ENCODE assay signal across 8 cellular contexts in genomic region chr3:112097378-112097777, GRCh38. TPM values are rescaled to one million over a fixed set of nuclear protein-coding genes. Genes with fewer than 3 reads are reported as not detected.
DNase-seq lines count a peak whose midpoint lies in the region; ATAC-seq and TF ChIP-seq lines count a peak whose summit lies in the region.

No MANE protein-coding gene starts in this region.

- no peak overlapping the region for H3K4me3 Mint-ChIP-seq in H9

- H2BK20ac ChIP-seq in H9 (ENCODE audit: low read depth, low read length, poor library complexity, severe bottlenecking): no peak overlapping the region

- no peak overlapping the region for H3K14ac ChIP-seq in H9 (ENCODE audit: insufficient read depth, low read length)

- peaks cover 1% of the 10 kb centered on the region; the same call in 1 of the 2 replicates for H3K27me3 Mint-ChIP-seq in H9 (ENCODE audit: low read depth)

- TF ChIP-seq CTCF in HFF-Myc (IDR thresholded peaks at IDR 0.05; ENCODE audit: low read depth, low read length, missing control alignments): no peak
- TF ChIP-seq CTCF in PC-9 (conservative IDR thresholded peaks at IDR 0.05): no peak
- no peak for TF ChIP-seq CTCF in fibroblast of villous mesenchyme (IDR thresholded peaks at IDR 0.05; ENCODE audit: insufficient read depth, low read depth, low read length)
- no peak for TF ChIP-seq CTCF in thoracic aorta (IDR thresholded peaks at IDR 0.05)
- no peak for TF ChIP-seq CTCF in H9 (conservative IDR thresholded peaks at IDR 0.05)

- H3F3A ChIP-seq in PC-9 (ENCODE audit: insufficient read depth, low read depth): no peaks in the 10 kb centered on the region; the same call in 1 of the 2 replicates

- no peaks in the 10 kb centered on the region for H3K36me3 ChIP-seq in PC-9 (ENCODE audit: low read depth)
- no peaks in the 10 kb centered on the region for H3K36me3 ChIP-seq in thoracic aorta

- H3K9ac ChIP-seq in H9 (ENCODE audit: extremely low read depth, insufficient read length, low read length): no peak overlapping the region

- H3T11ph ChIP-seq in H9 (ENCODE audit: low read length): no peak overlapping the region

- H3K18ac ChIP-seq in H9 (ENCODE audit: insufficient read length, low read depth, low read length): no peak overlapping the region

- H3K27me3 ChIP-seq in PC-9 (ENCODE audit: insufficient read depth, low read depth) (no peaks in the 10 kb centered on the region), thoracic aorta (replicated peaks; ENCODE audit: insufficient read depth) (no peaks in the 10 kb centered on the region), H9 (ENCODE audit: insufficient read depth, low read length) (no peaks in the 10 kb centered on the region)

- intact Hi-C loops in PC-9 (cut with micrococcal nuclease; ENCODE audit: unreplicated experiment): loop anchor here (1.0 to 10.0 kb wide), 2 partner anchors 22 to 1023 kb away; partner anchors contain the start of gene NECTIN3

- H3K27ac Mint-ChIP-seq in H9: no peak overlapping the region

- peaks cover 3 to 12% (median 7%) of the 10 kb centered on the region in 3 experiments; a peak in 5 of 7 replicates for H3K36me3 Mint-ChIP-seq in H9 (ENCODE audit: insufficient read depth in 1 of 3, low read depth in 3 of 3)

- H3K56ac ChIP-seq in H9 (ENCODE audit: insufficient read length, low read depth, low read length): no peak overlapping the region

- H3K4me1 Mint-ChIP-seq in H9: peaks cover 12 to 26% of the 10 kb centered on the region in 2 experiments

- H3K27ac ChIP-seq in PC-9 (peak overlapping the region; percentile 62), thoracic aorta (peak overlapping the region in 1 of 2 donors; percentile 33), H9 (ENCODE audit: insufficient read length, low read depth, low read length) (no peak overlapping the region)

- no peak overlapping the region for H4K91ac ChIP-seq in H9 (ENCODE audit: insufficient read length, low read depth, low read length)

- H3K79me2 ChIP-seq in PC-9 (ENCODE audit: low read depth): no peaks in the 10 kb centered on the region; the same call in 1 of the 2 replicates
- no peaks in the 10 kb centered on the region for H3K79me2 ChIP-seq in H9 (ENCODE audit: insufficient read depth, low read length)

- no CpG with 5 or more reads among the region's 4 CpGs for WGBS in H9 (ENCODE audit: extremely low coverage, insufficient read length, low lambda C conversion rate)

- H4K20me1 ChIP-seq in PC-9 (ENCODE audit: insufficient read depth): no peaks in the 10 kb centered on the region
- no peaks in the 10 kb centered on the region for H4K20me1 ChIP-seq in H9 (ENCODE audit: control insufficient read depth, insufficient read depth, insufficient read length)

- H3K79me1 ChIP-seq in H9 (ENCODE audit: insufficient read depth, low read depth, low read length, poor library complexity, severe bottlenecking): no peaks in the 10 kb centered on the region

- H2BK120ac ChIP-seq in H9 (ENCODE audit: low read depth, low read length, poor library complexity, severe bottlenecking): no peak overlapping the region

- ATAC-seq in thoracic aorta (ENCODE audit: insufficient number of reproducible peaks, low FRiP score, low read depth) (peak; percentile 97), GM19328 (IDR thresholded peaks at IDR 0.05; ENCODE audit: unreplicated experiment) (no peak)

- H2AFZ ChIP-seq in PC-9 (no peak overlapping the region), H9 (ENCODE audit: low read length) (no peak overlapping the region)

- H3K9me3 Mint-ChIP-seq in H9: no peaks in the 10 kb centered on the region

- H2AK5ac ChIP-seq in H9 (ENCODE audit: insufficient read length, low read length): no peak overlapping the region

- H4K8ac ChIP-seq in H9 (replicated peaks; ENCODE audit: insufficient read length, low read depth, low read length): no peak overlapping the region

- H3K23me2 ChIP-seq in H9 (ENCODE audit: insufficient read length, low read depth, low read length, poor library complexity, severe bottlenecking): no peaks in the 10 kb centered on the region

- H3K4me3 ChIP-seq in HFF-Myc (replicated peaks; ENCODE audit: low read depth, low read length) (no peak overlapping the region), PC-9 (no peak overlapping the region), fibroblast of villous mesenchyme (ENCODE audit: low read depth, low read length) (no peak overlapping the region), thoracic aorta (no peak overlapping the region)

- H2BK15ac ChIP-seq in H9 (ENCODE audit: low read depth, low read length): no peak overlapping the region

- H3K4me2 ChIP-seq in PC-9 (peak overlapping the region; percentile 51), H9 (ENCODE audit: insufficient read depth, insufficient read length, low read length) (no peak overlapping the region)

- H3K4ac ChIP-seq in H9 (ENCODE audit: low read depth, low read length): no peak overlapping the region

- H4K5ac ChIP-seq in H9 (ENCODE audit: insufficient read length, low read depth, low read length): no peak overlapping the region

- peak; percentile 84 for DNase-seq in Caki2 (ENCODE audit: low read depth)
- peak; percentile 95 for DNase-seq in HFF-Myc (ENCODE audit: extremely low read depth, low read depth)
- DNase-seq in PC-9: peak; percentile 74 to 99
- peak; percentile 98 for DNase-seq in fibroblast of villous mesenchyme (ENCODE audit: low read depth)
- DNase-seq in thoracic aorta (ENCODE audit: low spot score): peak; percentile 47
- DNase-seq in H9: no peak
- no peak for DNase-seq in NCI-H524 (lab: John Stamatoyannopoulos, UW)

- no TSS peak for BruUV-seq in PC-9 (replicated peaks; lab: Mats Ljungman, UMichigan)

- CTCF ChIA-PET in PC-9 (lab: Charles Lee): interaction anchor here (0.6 to 1.8 kb wide), 4 partner anchors 14 to 425 kb away, joined by 3 to 14 read pairs (median 4); no protein-coding TSS in a partner anchor

- no peaks in the 10 kb centered on the region for H3K9me2 ChIP-seq in PC-9 (ENCODE audit: insufficient read depth)

- no peaks in the 10 kb centered on the region; the same call in 1 of the 2 replicates for H3K9me3 ChIP-seq in PC-9 (ENCODE audit: insufficient read depth, low read depth)
- H3K9me3 ChIP-seq in thoracic aorta: no peaks in the 10 kb centered on the region
- H3K9me3 ChIP-seq in H9 (ENCODE audit: control insufficient read depth, low read depth, low read length): no peaks in the 10 kb centered on the region

- H3K4me1 ChIP-seq in PC-9 (replicated peaks; ENCODE audit: insufficient read depth) (peaks cover 17% of the 10 kb centered on the region), thoracic aorta (ENCODE audit: control insufficient read depth in 1 of 2, low read depth in 2 of 2) (peaks cover 9 to 16% of the 10 kb centered on the region in 2 donors), H9 (ENCODE audit: insufficient read depth, low read length) (peaks cover 8% of the 10 kb centered on the region)

- in situ Hi-C loops in Caki2 (cut with HindIII; ENCODE audit: low pct_unique_long_range_greater_than_20kb, low sequenced_read_pairs): no loop called here

- no peak overlapping the region for H3K23ac ChIP-seq in H9 (ENCODE audit: insufficient read length, low read depth, low read length)

- no peak overlapping the region for H2BK12ac ChIP-seq in H9 (ENCODE audit: insufficient read length, low read depth, low read length)

- H2BK5ac ChIP-seq in H9 (ENCODE audit: insufficient read length, low read length): no peak overlapping the region

- POLR2A ChIA-PET in PC-9 (lab: Charles Lee; ENCODE audit: unreplicated experiment): interaction anchor here (0.6 to 1.0 kb wide), 2 partner anchors 11 to 118 kb away, joined by 3 to 6 read pairs; partner anchors contain the start of genes ABHD10 and C3orf52

RNA-seq across cellular contexts. Expression of gene C3orf52, which starts 11.2 kb away (rescaled TPM):
- 8.8 and 9.0 TPM in 2 replicates for total RNA-seq in Caki2 (2014; rRNA removed; shearing (Covaris generic); ENCODE audit: low replicate concordance)
- total RNA-seq in PC-9 (2021) (7.5 and 9.9 TPM in 2 replicates), fibroblast of villous mesenchyme (5.2 and 7.3 TPM in 2 replicates), thoracic aorta (10 to 100 TPM in 1 of 2 donors, 1 to 10 TPM in 1; 8.8 to 19.6 TPM), H9 (2021) (11.1 and 11.2 TPM in 2 replicates)

RNA-seq across cellular contexts. Expression of gene GCSAM, which starts 35.7 kb away (rescaled TPM):
- not detected in 2 replicates for total RNA-seq in Caki2 (2014; rRNA removed; shearing (Covaris generic); ENCODE audit: low replicate concordance)
- not detected in 2 replicates for total RNA-seq in PC-9 (2021)
- total RNA-seq in fibroblast of villous mesenchyme: not detected in 2 replicates
- under 1 TPM in 1 of 2 donors, not detected in 1; 0.49 TPM for total RNA-seq in thoracic aorta
- total RNA-seq in H9 (2021): not detected in 2 replicates

Comparison
In these comparisons a context has a peak if more than half of its experiments do, and no peak if none do; other contexts are left out.
1. DNase-seq: peak in Caki2 (single experiment), HFF-Myc (single experiment), PC-9 (2 of 2), fibroblast of villous mesenchyme (single experiment) and thoracic aorta (single experiment); none in H9 (single experiment) and NCI-H524 (0 of 2).